ENCODE assay signal across 33 cellular contexts in the genomic region with DNA sequence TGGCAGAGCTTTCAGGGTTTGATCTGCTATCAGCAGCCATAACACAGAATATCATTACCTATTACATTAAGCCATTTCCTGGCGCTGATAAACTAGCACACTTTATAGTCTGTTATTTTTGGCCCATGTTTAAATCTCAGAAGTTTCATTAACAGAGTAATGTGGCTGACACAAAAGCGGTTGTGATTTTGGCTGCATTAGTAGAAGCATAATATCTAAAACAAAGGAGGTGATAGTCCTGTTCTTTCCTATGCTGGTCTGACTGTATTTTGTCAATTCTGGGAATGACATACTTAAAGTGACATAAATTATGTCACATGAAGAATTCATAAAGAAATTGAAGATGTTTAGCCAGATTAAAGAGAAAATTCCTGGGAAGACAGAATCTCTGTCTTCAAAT.
"Had no signal": no experiment of that assay in that cellular context is flagged by ENCODE, and none has a peak within 500 bp of the region (broad histone marks: within the 10 kb centered on the region; RNA-seq: fewer than 3 reads in every experiment).

No MANE protein-coding gene starts in this region.

- H3K4me3 ChIP-seq: MG63 had no signal

- DNase-seq: Karpas-422, Kasumi-1, MG63, MM.1S, MV-4-11, NCI-H1048, NCI-H1092, NCI-H1092 treated with DMSO at 0.1 percent for 48 hours, NCI-H1105, NCI-H1105 treated with DMSO at 0.1 percent for 48 hours, NCI-H1417 treated with DMSO at 0.1 percent for 48 hours, NCI-H1436, NCI-H1436 treated with DMSO at 0.1 percent for 48 hours, NCI-H146, NCI-H1694, NCI-H1694 treated with DMSO at 0.1 percent for 48 hours, NCI-H187, NCI-H187 treated with DMSO at 0.1 percent for 48 hours, NCI-H1930, NCI-H2029, NCI-H2029 treated with DMSO at 0.1 percent for 48 hours, NCI-H2081, NCI-H2081 treated with DMSO at 0.1 percent for 48 hours, NCI-H2107, NCI-H2171, NCI-H2171 treated with DMSO at 0.1 percent for 48 hours, NCI-H2227 treated with DMSO at 0.1 percent for 48 hours, NCI-H226, NCI-H345, NCI-H446, NCI-H446 treated with DMSO at 0.1 percent for 48 hours, NCI-H510A, NCI-H510A treated with DMSO at 0.1 percent for 48 hours had no signal

- H3K36me3 ChIP-seq: MG63 had no signal

- H3K9me3 ChIP-seq: MG63 had no signal
